In the genomic region with DNA sequence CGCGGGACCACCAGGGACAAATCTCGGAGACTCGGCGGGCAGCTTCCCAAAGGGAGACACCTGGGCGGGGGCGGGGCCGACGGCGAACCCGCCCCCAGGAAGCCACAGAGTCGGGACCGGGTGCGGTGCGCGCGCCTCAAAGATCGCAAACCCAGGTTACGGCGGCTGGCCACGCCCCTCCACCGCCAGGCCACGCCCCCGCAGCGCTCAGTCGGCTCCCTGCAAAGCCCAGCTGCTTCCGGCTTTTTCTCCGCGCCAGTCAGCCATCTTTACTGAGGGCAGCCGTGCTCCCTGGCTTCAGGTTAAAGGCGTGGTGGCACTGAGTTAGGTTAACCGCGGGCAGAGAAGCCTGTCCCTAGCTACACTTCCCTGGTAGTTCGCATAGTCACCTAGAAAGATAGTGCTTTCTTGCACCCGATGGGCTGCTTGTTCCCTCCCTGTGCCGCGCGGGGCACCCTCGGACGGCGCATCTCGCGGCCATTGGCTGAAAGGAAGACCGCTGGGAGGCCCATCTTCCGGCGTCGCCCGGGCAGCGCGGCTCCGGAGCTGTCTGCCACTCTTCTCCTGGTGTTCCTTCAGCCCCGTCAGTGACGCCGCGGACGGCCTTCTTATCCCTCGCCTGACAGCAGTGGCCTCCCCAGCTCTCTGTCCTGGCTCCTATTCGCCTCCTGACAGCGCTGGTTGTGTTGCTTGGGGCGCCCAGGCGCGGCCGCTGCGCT, we compare ENCODE assay signal across 8 cellular contexts. TPM values are rescaled to one million over a fixed set of nuclear protein-coding genes. Genes with fewer than 3 reads are reported as not detected.
DNase-seq lines count a peak whose midpoint lies in the region; ATAC-seq, FAIRE-seq and TF ChIP-seq lines count a peak whose summit lies in the region.

A gene with protein sequence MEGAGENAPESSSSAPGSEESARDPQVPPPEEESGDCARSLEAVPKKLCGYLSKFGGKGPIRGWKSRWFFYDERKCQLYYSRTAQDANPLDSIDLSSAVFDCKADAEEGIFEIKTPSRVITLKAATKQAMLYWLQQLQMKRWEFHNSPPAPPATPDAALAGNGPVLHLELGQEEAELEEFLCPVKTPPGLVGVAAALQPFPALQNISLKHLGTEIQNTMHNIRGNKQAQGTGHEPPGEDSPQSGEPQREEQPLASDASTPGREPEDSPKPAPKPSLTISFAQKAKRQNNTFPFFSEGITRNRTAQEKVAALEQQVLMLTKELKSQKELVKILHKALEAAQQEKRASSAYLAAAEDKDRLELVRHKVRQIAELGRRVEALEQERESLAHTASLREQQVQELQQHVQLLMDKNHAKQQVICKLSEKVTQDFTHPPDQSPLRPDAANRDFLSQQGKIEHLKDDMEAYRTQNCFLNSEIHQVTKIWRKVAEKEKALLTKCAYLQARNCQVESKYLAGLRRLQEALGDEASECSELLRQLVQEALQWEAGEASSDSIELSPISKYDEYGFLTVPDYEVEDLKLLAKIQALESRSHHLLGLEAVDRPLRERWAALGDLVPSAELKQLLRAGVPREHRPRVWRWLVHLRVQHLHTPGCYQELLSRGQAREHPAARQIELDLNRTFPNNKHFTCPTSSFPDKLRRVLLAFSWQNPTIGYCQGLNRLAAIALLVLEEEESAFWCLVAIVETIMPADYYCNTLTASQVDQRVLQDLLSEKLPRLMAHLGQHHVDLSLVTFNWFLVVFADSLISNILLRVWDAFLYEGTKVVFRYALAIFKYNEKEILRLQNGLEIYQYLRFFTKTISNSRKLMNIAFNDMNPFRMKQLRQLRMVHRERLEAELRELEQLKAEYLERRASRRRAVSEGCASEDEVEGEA (minus strand): TSS at position 72 of the 719 bp plus-strand sequence. CDS start 108 bp downstream, outside the sequence.

- intact Hi-C loops in natural killer cell (cut with micrococcal nuclease), result loop anchor here (2.0 to 10.0 kb wide), 3 partner anchors 63 to 333 kb away; a partner anchor contains a TSS

- peak within 1 kb of the TSS; percentile 86 for H3K9ac ChIP-seq in ES-I3 (ENCODE audit: low read depth, low read length)

- no peaks in the 10 kb centered on the region for H3K36me3 Mint-ChIP-seq in natural killer cell

- peak within 1 kb of the TSS; percentile 95 to 98 for H3K27ac Mint-ChIP-seq in natural killer cell

- no peaks in the 10 kb centered on the region for H3K9me3 ChIP-seq in ES-I3 (ENCODE audit: control insufficient read depth, insufficient read depth, low read length)

- TF ChIP-seq POLR2A in H54 (IDR thresholded peaks at IDR 0.05; ENCODE audit: low read depth, low read length), result peak; percentile 90

- H3K4me3 ChIP-seq in LNCaP clone FGC (ENCODE audit: low read depth, low read length), result peak within 1 kb of the TSS; percentile 89

- H3K27me3 Mint-ChIP-seq in natural killer cell (ENCODE audit: low read depth in 2 of 2), result no peaks in the 10 kb centered on the region

- H3K36me3 ChIP-seq in ES-I3 (ENCODE audit: insufficient read depth, low read length), result no peaks in the 10 kb centered on the region

- peaks cover 7% of the 10 kb centered on the region; the same call in 1 of the 2 replicates for H3K4me1 ChIP-seq in ES-I3 (ENCODE audit: insufficient read depth, low read length)

- peak; percentile 99 for DNase-seq in H54 (ENCODE audit: insufficient read length, low spot score)
- DNase-seq in LNCaP clone FGC (ENCODE audit: low read depth), result peak; percentile 76
- peak; percentile 92 for DNase-seq in RPMI8226
- peak; percentile 96 for DNase-seq in activated T-helper 9 cell treated with anti-CD3 and anti-CD28 coated beads, Interleukin-2, amount 50 U/mL, for 16 hours (ENCODE audit: low read depth)
- peak; percentile 91 for DNase-seq in fibroblast of peridontal ligament (ENCODE audit: extremely low read depth)
- DNase-seq in natural killer cell, result peak; percentile 98
- peak; percentile 96 to 98 (median 96) for DNase-seq in stimulated activated naive CD4-positive, alpha-beta T cell (lab: John Stamatoyannopoulos, UW)

- peak within 1 kb of the TSS; percentile 98 for H3K4me3 Mint-ChIP-seq in natural killer cell

- peak; percentile 91 to 97 (median 91) for ATAC-seq in natural killer cell

- FAIRE-seq in H54 (lab: Jason Lieb, UNC), result no peak

- peaks cover 33 to 40% of the 10 kb centered on the region in 2 donors for H3K4me1 Mint-ChIP-seq in natural killer cell

- TF ChIP-seq CTCF in LNCaP clone FGC (IDR thresholded peaks at IDR 0.05; ENCODE audit: control insufficient read depth, extremely low read depth, insufficient read depth) (0 out of 2 replicates have a peak, but pooled peaks have one; percentile 10), natural killer cell (IDR thresholded peaks at IDR 0.05) (no peak)

- H3K9me3 Mint-ChIP-seq in natural killer cell, result no peaks in the 10 kb centered on the region

RNA-seq across cellular contexts. Expression of the gene that starts here (rescaled TPM):
- total RNA-seq in natural killer cell, result 1 to 10 TPM; 5.0 to 8.9 (median 7.0) TPM

Comparison
In these comparisons a context has a peak if more than half of its experiments do, and no peak if none do; other contexts are left out.
1. Peak in every context shown above with its lines: DNase-seq, ATAC-seq and H3K4me3 ChIP-seq.